In the genomic region with DNA sequence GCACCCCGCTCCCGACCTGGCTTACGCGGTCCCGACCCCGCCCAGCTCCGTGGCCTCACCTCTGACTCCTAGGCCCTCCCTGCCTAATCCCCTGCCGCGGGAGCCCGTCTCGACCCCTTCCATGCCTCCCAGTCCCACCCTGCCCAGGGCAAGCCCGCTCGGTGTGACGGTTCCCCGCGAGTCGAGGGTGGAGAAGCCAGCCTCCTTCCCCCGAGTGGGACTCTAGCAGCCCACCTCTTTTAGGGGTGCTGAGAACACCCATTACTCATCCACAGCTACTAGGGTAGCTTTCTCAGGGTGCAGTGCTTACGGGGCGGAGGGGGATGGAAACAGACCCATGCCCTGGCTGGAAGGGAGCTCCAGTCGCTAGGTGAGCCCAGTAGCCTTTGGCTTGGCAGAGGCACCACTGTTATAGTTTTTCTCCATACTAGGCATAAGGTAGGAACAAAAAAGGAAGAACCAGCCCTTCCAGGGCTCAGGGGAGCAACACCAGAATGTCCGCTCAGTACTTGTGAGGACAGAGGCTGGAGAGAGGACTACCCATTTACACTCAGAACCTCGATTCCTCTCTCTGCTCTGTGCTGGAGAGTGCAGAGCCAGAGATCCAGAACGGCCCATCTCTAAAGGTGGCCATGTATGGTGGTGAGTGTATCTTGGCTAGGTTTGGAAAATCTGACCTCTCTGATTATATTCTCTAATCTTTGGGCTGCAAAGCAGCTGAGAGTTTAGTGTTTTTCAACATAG, we compare ENCODE assay signal across 8 cellular contexts. TPM values are rescaled to one million over a fixed set of nuclear protein-coding genes. Genes with fewer than 3 reads are reported as not detected.
DNase-seq lines count a peak whose midpoint lies in the region; TF ChIP-seq lines count a peak whose summit lies in the region.

No MANE protein-coding gene starts in this region.

- CTCF ChIA-PET in AG04450 (lab: Charles Lee), result interaction anchor here (0.9 to 1.6 kb wide), 3 partner anchors 21 to 35 kb away, joined by 3 to 4 read pairs (median 4); no protein-coding TSS in a partner anchor
- CTCF ChIA-PET in activated CD4-positive, alpha-beta memory T cell treated with anti-CD3 and anti-CD28 coated beads for 36 hours (lab: Charles Lee), result interaction anchor here (1.0 to 3.0 kb wide), 9 partner anchors 8 to 228 kb away, joined by 3 to 16 read pairs (median 10); a partner anchor contains a TSS

- H3K18ac ChIP-seq in H9 (ENCODE audit: insufficient read length, low read depth, low read length), result peak overlapping the region; percentile 44

- peak overlapping the region; percentile 86 to 94 for H3K4me3 Mint-ChIP-seq in H9
- peak overlapping the region; percentile 98 for H3K4me3 Mint-ChIP-seq in activated CD4-positive, alpha-beta memory T cell treated with anti-CD3 and anti-CD28 coated beads for 36 hours
- H3K4me3 Mint-ChIP-seq in neural progenitor cell, result peak overlapping the region; percentile 92

- no peak overlapping the region for H3K56ac ChIP-seq in H9 (ENCODE audit: insufficient read length, low read depth, low read length)

- H3K27ac ChIP-seq in AG04450 (ENCODE audit: low read depth, low read length) (no peak overlapping the region), H9 (ENCODE audit: insufficient read length, low read depth, low read length) (no peak overlapping the region), neural progenitor cell (no peak overlapping the region)

- no peaks in the 10 kb centered on the region for H4K20me1 ChIP-seq in H9 (ENCODE audit: control insufficient read depth, insufficient read depth, insufficient read length)
- H4K20me1 ChIP-seq in neural progenitor cell (ENCODE audit: low read depth), result no peaks in the 10 kb centered on the region

- WGBS in H9 (ENCODE audit: extremely low coverage, insufficient read length, low lambda C conversion rate), result no CpG with 5 or more reads among the region's 24 CpGs

- H3K9me3 Mint-ChIP-seq in H9 (peaks cover 7 to 16% of the 10 kb centered on the region in 2 experiments), neural progenitor cell (peaks cover 19% of the 10 kb centered on the region)
- peaks cover 5% of the 10 kb centered on the region for H3K9me3 Mint-ChIP-seq in activated CD4-positive, alpha-beta memory T cell treated with anti-CD3 and anti-CD28 coated beads for 36 hours

- H3K79me1 ChIP-seq in H9 (ENCODE audit: insufficient read depth, low read depth, low read length, poor library complexity, severe bottlenecking), result no peaks in the 10 kb centered on the region

- no peaks in the 10 kb centered on the region for H3K79me2 ChIP-seq in H9 (ENCODE audit: insufficient read depth, low read length)
- H3K79me2 ChIP-seq in neural progenitor cell (ENCODE audit: low read depth), result peaks cover 3% of the 10 kb centered on the region

- H2BK15ac ChIP-seq in H9 (ENCODE audit: low read depth, low read length), result peak overlapping the region; percentile 41; the same call in 1 of the 2 replicates

- no peak overlapping the region for H4K8ac ChIP-seq in H9 (replicated peaks; ENCODE audit: insufficient read length, low read depth, low read length)

- H3K36me3 ChIP-seq in neural progenitor cell, result no peaks in the 10 kb centered on the region

- H3K9me3 ChIP-seq in AG04450 (ENCODE audit: control insufficient read depth, insufficient read depth, low read length) (no peaks in the 10 kb centered on the region; the same call in 1 of the 2 replicates), H9 (ENCODE audit: control insufficient read depth, low read depth, low read length) (no peaks in the 10 kb centered on the region), neural progenitor cell (ENCODE audit: low read depth) (no peaks in the 10 kb centered on the region)

- H2BK12ac ChIP-seq in H9 (ENCODE audit: insufficient read length, low read depth, low read length), result no peak overlapping the region

- DNase-seq in AG04450 (ENCODE audit: low read depth, low spot score), result no peak
- DNase-seq in H9, result peak; percentile 37
- DNase-seq in activated CD4-positive, alpha-beta memory T cell treated with anti-CD3 and anti-CD28 coated beads for 36 hours, result no peak
- DNase-seq in fibroblast of mammary gland (ENCODE audit: low read depth), result no peak
- peak; percentile 45 for DNase-seq in neural progenitor cell (ENCODE audit: low spot score)
- no peak for DNase-seq in HuH-7.5 (ENCODE audit: low spot score)
- no peak for DNase-seq in mucosa of gallbladder (ENCODE audit: low spot score)
- DNase-seq in dedifferentiated amniotic fluid mesenchymal stem cell (ENCODE audit: extremely low spot score), result no peak

- POLR2A ChIA-PET in AG04450 (lab: Yijun Ruan, JAX), result interaction anchor here (0.9 to 7.6 kb wide), 9 partner anchors 10 to 80 kb away, joined by 3 to 53 read pairs (median 7); a partner anchor contains a TSS
- POLR2A ChIA-PET in activated CD4-positive, alpha-beta memory T cell treated with anti-CD3 and anti-CD28 coated beads for 36 hours (lab: Charles Lee), result interaction anchor here (0.7 to 2.6 kb wide), 6 partner anchors 8 to 30 kb away, joined by 3 to 19 read pairs (median 4); a partner anchor contains a TSS

- no peak overlapping the region for H4K91ac ChIP-seq in H9 (ENCODE audit: insufficient read length, low read depth, low read length)

- H3K4me2 ChIP-seq in H9 (ENCODE audit: insufficient read depth, insufficient read length, low read length), result peak overlapping the region; percentile 59
- peak overlapping the region; percentile 88 for H3K4me2 ChIP-seq in neural progenitor cell

- peaks cover 4% of the 10 kb centered on the region; the same call in 1 of the 2 replicates for H3K4me1 ChIP-seq in H9 (ENCODE audit: insufficient read depth, low read length)
- H3K4me1 ChIP-seq in neural progenitor cell, result peaks cover 5% of the 10 kb centered on the region

- H3K27me3 ChIP-seq in AG04450 (ENCODE audit: control insufficient read depth, insufficient read depth, low read length) (no peaks in the 10 kb centered on the region), H9 (ENCODE audit: insufficient read depth, low read length) (no peaks in the 10 kb centered on the region), neural progenitor cell (no peaks in the 10 kb centered on the region)

- peak overlapping the region; percentile 85; the same call in 1 of the 2 replicates for H3K14ac ChIP-seq in H9 (ENCODE audit: insufficient read depth, low read length)

- TF ChIP-seq CTCF in AG04450 (IDR thresholded peaks at IDR 0.05; ENCODE audit: low read depth, low read length) (no peak), H9 (conservative IDR thresholded peaks at IDR 0.05) (no peak), fibroblast of mammary gland (conservative IDR thresholded peaks at IDR 0.05; ENCODE audit: control insufficient read depth, insufficient read depth, low read depth, low read length) (no peak), neural progenitor cell (IDR thresholded peaks at IDR 0.05) (no peak)

- H3K4me3 ChIP-seq in AG04450 (ENCODE audit: low read depth, low read length), result peak overlapping the region; percentile 93
- peak overlapping the region; percentile 84 for H3K4me3 ChIP-seq in fibroblast of mammary gland (ENCODE audit: control insufficient read depth, low read depth, low read length)
- peak overlapping the region; percentile 75 for H3K4me3 ChIP-seq in neural progenitor cell

- H3K4me1 Mint-ChIP-seq in H9 (peaks cover 10 to 14% of the 10 kb centered on the region in 2 experiments), neural progenitor cell (peaks cover 32% of the 10 kb centered on the region)
- H3K4me1 Mint-ChIP-seq in activated CD4-positive, alpha-beta memory T cell treated with anti-CD3 and anti-CD28 coated beads for 36 hours (ENCODE audit: low read depth), result peaks cover 18% of the 10 kb centered on the region

- H4K5ac ChIP-seq in H9 (ENCODE audit: insufficient read length, low read depth, low read length), result no peak overlapping the region

- no peak overlapping the region for H3K4ac ChIP-seq in H9 (ENCODE audit: low read depth, low read length)

- H3T11ph ChIP-seq in H9 (ENCODE audit: low read length), result no peak overlapping the region

- H3K9ac ChIP-seq in H9 (ENCODE audit: extremely low read depth, insufficient read length, low read length) (peak overlapping the region; percentile 71), neural progenitor cell (peak overlapping the region; percentile 63)

- peak overlapping the region; percentile 10 for H2AFZ ChIP-seq in H9 (ENCODE audit: low read length)
- peak overlapping the region; percentile 92 for H2AFZ ChIP-seq in neural progenitor cell (replicated peaks)

- intact Hi-C loops in activated CD4-positive, alpha-beta memory T cell treated with anti-CD3 and anti-CD28 coated beads for 36 hours (cut with micrococcal nuclease), result loop anchor here (1.0 to 10.0 kb wide), 5 partner anchors 19 to 267 kb away; a partner anchor contains a TSS

- H3K27ac Mint-ChIP-seq in H9, result peak overlapping the region in 1 of 3 experiments; percentile 66; a peak in 2 of 7 replicates
- peak overlapping the region; percentile 73 for H3K27ac Mint-ChIP-seq in activated CD4-positive, alpha-beta memory T cell treated with anti-CD3 and anti-CD28 coated beads for 36 hours
- H3K27ac Mint-ChIP-seq in neural progenitor cell, result peak overlapping the region; percentile 82

- H3K36me3 Mint-ChIP-seq in H9 (ENCODE audit: insufficient read depth in 1 of 3, low read depth in 3 of 3) (peaks cover 23 to 39% (median 37%) of the 10 kb centered on the region in 3 experiments), neural progenitor cell (peaks cover 33% of the 10 kb centered on the region)
- H3K36me3 Mint-ChIP-seq in activated CD4-positive, alpha-beta memory T cell treated with anti-CD3 and anti-CD28 coated beads for 36 hours, result peaks cover 24% of the 10 kb centered on the region

- H2BK20ac ChIP-seq in H9 (ENCODE audit: low read depth, low read length, poor library complexity, severe bottlenecking), result no peak overlapping the region

- peaks cover 10% of the 10 kb centered on the region for H3K23me2 ChIP-seq in H9 (ENCODE audit: insufficient read length, low read depth, low read length, poor library complexity, severe bottlenecking)

- H2AK5ac ChIP-seq in H9 (ENCODE audit: insufficient read length, low read length), result no peak overlapping the region

- no peak overlapping the region for H2BK120ac ChIP-seq in H9 (ENCODE audit: low read depth, low read length, poor library complexity, severe bottlenecking)

- H3K23ac ChIP-seq in H9 (ENCODE audit: insufficient read length, low read depth, low read length), result no peak overlapping the region

- H3K27me3 Mint-ChIP-seq in H9 (ENCODE audit: low read depth) (peaks cover 9% of the 10 kb centered on the region), neural progenitor cell (ENCODE audit: insufficient read depth, low read depth) (peaks cover 22% of the 10 kb centered on the region)
- peaks cover 8% of the 10 kb centered on the region for H3K27me3 Mint-ChIP-seq in activated CD4-positive, alpha-beta memory T cell treated with anti-CD3 and anti-CD28 coated beads for 36 hours

- peaks cover 34% of the 10 kb centered on the region for H3F3A ChIP-seq in neural progenitor cell (ENCODE audit: low read depth)

- H2BK5ac ChIP-seq in H9 (ENCODE audit: insufficient read length, low read length), result no peak overlapping the region

RNA-seq across cellular contexts. Expression of a gene that starts 0.6 kb away (rescaled TPM):
- polyA plus RNA-seq in AG04450 (2011; rRNA removed), result 40.9 and 41.6 TPM in 2 replicates
- polyA minus RNA-seq in AG04450 (2011; rRNA and poly(A)+ RNA removed), result 48.8 and 61.3 TPM in 2 replicates
- total RNA-seq in H9 (2021) (55.4 and 58.3 TPM in 2 replicates), neural progenitor cell (ENCODE audit: low replicate concordance) (68.3 and 84.7 TPM in 2 replicates), mucosa of gallbladder (27.9 TPM)
- 10 to 100 TPM; 12.9 to 14.1 TPM for total RNA-seq in activated CD4-positive, alpha-beta memory T cell treated with anti-CD3 and anti-CD28 coated beads for 36 hours

RNA-seq across cellular contexts. Expression of a gene that starts 19.3 kb away (rescaled TPM):
- polyA plus RNA-seq in AG04450 (2011; rRNA removed), result 121 and 145 TPM in 2 replicates
- polyA minus RNA-seq in AG04450 (2011; rRNA and poly(A)+ RNA removed), result 184 and 258 TPM in 2 replicates
- total RNA-seq in H9 (2021), result 53.9 and 55.3 TPM in 2 replicates
- total RNA-seq in activated CD4-positive, alpha-beta memory T cell treated with anti-CD3 and anti-CD28 coated beads for 36 hours, result 10 to 100 TPM; 52.4 to 60.1 TPM
- 18.1 and 26.1 TPM in 2 replicates for total RNA-seq in neural progenitor cell (ENCODE audit: low replicate concordance)
- total RNA-seq in mucosa of gallbladder, result 80.0 TPM

RNA-seq across cellular contexts. Expression of a gene that starts 19.4 kb away (rescaled TPM):
- polyA plus RNA-seq in AG04450 (2011; rRNA removed), result 679 and 783 TPM in 2 replicates
- polyA minus RNA-seq in AG04450 (2011; rRNA and poly(A)+ RNA removed), result 283 and 456 TPM in 2 replicates
- 214 and 215 TPM in 2 replicates for total RNA-seq in H9 (2021)
- total RNA-seq in activated CD4-positive, alpha-beta memory T cell treated with anti-CD3 and anti-CD28 coated beads for 36 hours, result 100 to 1,000 TPM; 307 to 310 TPM
- 84.6 and 256 TPM in 2 replicates for total RNA-seq in neural progenitor cell (ENCODE audit: low replicate concordance)
- total RNA-seq in mucosa of gallbladder, result 323 TPM

RNA-seq across cellular contexts. Expression of a gene that starts 26.3 kb away (rescaled TPM):
- polyA plus RNA-seq in AG04450 (2011; rRNA removed), result 68.3 and 96.0 TPM in 2 replicates
- polyA minus RNA-seq in AG04450 (2011; rRNA and poly(A)+ RNA removed), result 59.0 and 64.7 TPM in 2 replicates
- total RNA-seq in H9 (2021), result 1.2 and 1.8 TPM in 2 replicates
- total RNA-seq in activated CD4-positive, alpha-beta memory T cell treated with anti-CD3 and anti-CD28 coated beads for 36 hours, result under 1 TPM; 0.29 to 0.51 TPM
- 0.15 and 5.1 TPM in 2 replicates for total RNA-seq in neural progenitor cell (ENCODE audit: low replicate concordance)
- total RNA-seq in mucosa of gallbladder, result 210 TPM

RNA-seq across cellular contexts. Expression of a gene that starts 34.5 kb away (rescaled TPM):
- polyA plus RNA-seq in AG04450 (2011; rRNA removed), result 0.37 and 0.79 TPM in 2 replicates
- 0.70 and 1.1 TPM in 2 replicates for polyA minus RNA-seq in AG04450 (2011; rRNA and poly(A)+ RNA removed)
- total RNA-seq in H9 (2021) (12.1 and 12.2 TPM in 2 replicates), neural progenitor cell (ENCODE audit: low replicate concordance) (3.3 and 5.0 TPM in 2 replicates), mucosa of gallbladder (6.1 TPM)
- total RNA-seq in activated CD4-positive, alpha-beta memory T cell treated with anti-CD3 and anti-CD28 coated beads for 36 hours, result 10 to 100 TPM; 12.7 to 13.3 TPM

Comparison
In these comparisons a context has a peak if more than half of its experiments do, and no peak if none do; other contexts are left out.
1. DNase-seq: peak in H9 (single experiment) and neural progenitor cell (single experiment); none in AG04450 (single experiment), activated CD4-positive, alpha-beta memory T cell treated with anti-CD3 and anti-CD28 coated beads for 36 hours (single experiment), fibroblast of mammary gland (single experiment), HuH-7.5 (single experiment), mucosa of gallbladder (single experiment) and dedifferentiated amniotic fluid mesenchymal stem cell (single experiment).
2. Peak in every context shown above with its lines, with median percentiles within 50 percentile points of each other: H3K4me3 ChIP-seq and H3K4me3 Mint-ChIP-seq.